Comparison of ENCODE assay signal across 1 cellular context in the genomic region with DNA sequence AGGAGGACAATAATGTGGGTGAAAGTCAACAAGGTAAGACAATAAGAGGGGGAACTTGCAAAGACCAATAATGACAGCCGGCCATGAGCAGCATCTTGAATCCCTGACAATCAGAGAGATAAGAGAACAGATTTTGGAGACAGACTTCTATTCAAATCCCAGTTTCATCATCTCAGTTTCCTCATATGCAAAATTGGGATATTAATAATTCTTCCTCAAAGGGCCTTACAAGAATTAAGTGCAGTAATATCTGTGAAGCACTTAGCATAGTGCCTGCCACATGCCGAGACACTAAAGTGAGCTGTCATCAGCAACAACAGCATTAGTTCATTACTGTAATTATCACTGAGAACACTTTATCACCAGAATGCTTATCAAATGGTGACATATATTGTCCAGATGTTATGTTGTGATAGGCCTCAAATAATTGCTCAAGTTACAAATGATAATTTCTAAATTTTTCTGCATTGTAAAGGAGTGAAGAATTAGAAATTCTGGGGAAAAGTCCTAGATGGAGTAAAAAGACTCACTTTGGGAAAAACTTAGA.
TF ChIP-seq lines count a peak whose summit lies in the region.

No MANE protein-coding gene starts in this region.

TF ChIP-seq in K562, 482 proteins besides CTCF, POLR2A, EP300 and RAD21:
- TF ChIP-seq TAL1 (IDR thresholded peaks at IDR 0.05), result peak; percentile 27; the same call in 1 of the 2 replicates
- TF ChIP-seq TEAD4 (IDR thresholded peaks at IDR 0.05; ENCODE audit: low read length), result peak; percentile 71
- no peak for TF ChIP-seq TEAD4 (CRISPR knock-in tag; IDR thresholded peaks at IDR 0.05; ENCODE audit: borderline replicate concordance)
- TF ChIP-seq TAF9B (IDR thresholded peaks at IDR 0.05; ENCODE audit: partially characterized antibody), result no peak
- TF ChIP-seq ZFP36 (IDR thresholded peaks at IDR 0.05; ENCODE audit: low read depth, low read length, partially characterized antibody), result no peak
- no peak for TF ChIP-seq NFIC (IDR thresholded peaks at IDR 0.05)
- peak; percentile 55 for TF ChIP-seq ARID1B (IDR thresholded peaks at IDR 0.05)
- no peak for TF ChIP-seq ZNF431 (CRISPR knock-in tag; IDR thresholded peaks at IDR 0.05)
- peak; percentile 5; the same call in 1 of the 2 replicates for TF ChIP-seq TCF3 (CRISPR knock-in tag; IDR thresholded peaks at IDR 0.05)
- TF ChIP-seq SLC30A9 (CRISPR knock-in tag; IDR thresholded peaks at IDR 0.05), result no peak
- TF ChIP-seq JUNB (CRISPR knock-in tag; conservative IDR thresholded peaks at IDR 0.05), result no peak
- TF ChIP-seq ZNF589 (CRISPR knock-in tag; IDR thresholded peaks at IDR 0.05; ENCODE audit: low read depth), result no peak
- no peak for TF ChIP-seq ZNF165 (CRISPR knock-in tag; IDR thresholded peaks at IDR 0.05; ENCODE audit: borderline replicate concordance)
- TF ChIP-seq ZNF76 (CRISPR knock-in tag; IDR thresholded peaks at IDR 0.05; ENCODE audit: borderline replicate concordance), result no peak
- TF ChIP-seq ELF4 (CRISPR knock-in tag; IDR thresholded peaks at IDR 0.05), result no peak
- TF ChIP-seq ZNF24 (IDR thresholded peaks at IDR 0.05), result peak; percentile 62; the same call in 1 of the 2 replicates
- TF ChIP-seq, protein P1, sequence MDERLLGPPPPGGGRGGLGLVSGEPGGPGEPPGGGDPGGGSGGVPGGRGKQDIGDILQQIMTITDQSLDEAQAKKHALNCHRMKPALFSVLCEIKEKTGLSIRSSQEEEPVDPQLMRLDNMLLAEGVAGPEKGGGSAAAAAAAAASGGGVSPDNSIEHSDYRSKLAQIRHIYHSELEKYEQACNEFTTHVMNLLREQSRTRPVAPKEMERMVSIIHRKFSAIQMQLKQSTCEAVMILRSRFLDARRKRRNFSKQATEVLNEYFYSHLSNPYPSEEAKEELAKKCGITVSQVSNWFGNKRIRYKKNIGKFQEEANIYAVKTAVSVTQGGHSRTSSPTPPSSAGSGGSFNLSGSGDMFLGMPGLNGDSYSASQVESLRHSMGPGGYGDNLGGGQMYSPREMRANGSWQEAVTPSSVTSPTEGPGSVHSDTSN (CRISPR knock-in tag; IDR thresholded peaks at IDR 0.05; ENCODE audit: low read depth), result no peak
- TF ChIP-seq, protein P1 (tag; conservative IDR thresholded peaks at IDR 0.05; ENCODE audit: low read depth), result peak; percentile 56; the same call in 1 of the 2 replicates
- TF ChIP-seq RFX7 (CRISPR knock-in tag; IDR thresholded peaks at IDR 0.05), result no peak
- TF ChIP-seq PRMT5 (CRISPR knock-in tag; IDR thresholded peaks at IDR 0.05), result no peak
- peak; percentile 83 for TF ChIP-seq MEIS2 (IDR thresholded peaks at IDR 0.05; ENCODE audit: partially characterized antibody)
- TF ChIP-seq CBFA2T3 (IDR thresholded peaks at IDR 0.05), result peak; percentile 64
- TF ChIP-seq NCOR1 (IDR thresholded peaks at IDR 0.05), result 0 out of 2 replicates have a peak, but pooled peaks have one; percentile 13
- TF ChIP-seq ILF3 (IDR thresholded peaks at IDR 0.05; ENCODE audit: borderline replicate concordance), result no peak
- 0 out of 2 replicates have a peak, but pooled peaks have one; percentile 21 for TF ChIP-seq MTA2 (IDR thresholded peaks at IDR 0.05; ENCODE audit: low read depth)
- TF ChIP-seq SRSF7 (optimal IDR thresholded peaks at IDR 0.05; ENCODE audit: low read depth, low read length), result no peak
- no peak for TF ChIP-seq MEF2D (tag; conservative IDR thresholded peaks at IDR 0.05; ENCODE audit: low read depth)
- no peak for TF ChIP-seq SMARCB1 (IDR thresholded peaks at IDR 0.05; ENCODE audit: insufficient read length, low read depth)
- TF ChIP-seq ZSCAN32 (CRISPR knock-in tag; IDR thresholded peaks at IDR 0.05), result no peak
- TF ChIP-seq CBX8 (IDR thresholded peaks at IDR 0.05; ENCODE audit: borderline replicate concordance, extremely low read depth, low read depth, low read length, poor library complexity, severe bottlenecking), result no peak
- TF ChIP-seq MCM7 (IDR thresholded peaks at IDR 0.05), result no peak
- TF ChIP-seq DACH1 (IDR thresholded peaks at IDR 0.05; ENCODE audit: partially characterized antibody), result peak; percentile 48
TF ChIP-seq in K562: peak in this region for 11.
